6 cellular contexts compared by ENCODE assay signal in the genomic region with DNA sequence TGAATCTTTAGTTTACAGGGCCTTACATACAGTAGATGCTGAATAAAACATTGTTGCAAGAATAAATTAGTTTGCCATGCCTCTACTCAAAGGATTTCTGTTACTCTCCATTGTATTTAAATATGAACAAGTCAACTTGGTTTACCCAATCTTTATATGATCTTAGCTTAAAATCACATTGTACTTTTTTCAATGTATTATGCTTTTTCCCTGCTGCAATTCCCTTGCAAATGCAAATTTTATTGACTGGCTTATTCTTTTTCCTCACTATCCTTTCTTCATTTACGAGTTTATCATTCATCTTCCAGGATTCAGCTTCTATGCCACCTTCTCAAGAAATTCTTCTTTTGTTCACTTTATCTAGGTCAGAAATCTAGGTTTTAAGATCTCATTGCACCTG.
"Had no signal": no experiment of that assay in that cellular context is flagged by ENCODE, and none has a peak within 500 bp of the region (broad histone marks: within the 10 kb centered on the region; RNA-seq: fewer than 3 reads in every experiment).

No MANE protein-coding gene starts in this region.

- DNase-seq: GDM1, GF-D8 had no signal

- FAIRE-seq: GM12891, GM18507, GM19239 had no signal

- H3K4me3 ChIP-seq: GM12878 had no signal

- ATAC-seq: GM12878 had no signal
